Comparison of ENCODE assay signal across 21 cellular contexts in genomic region chrX:20046864-20047263, GRCh38. TPM values are rescaled to one million over a fixed set of nuclear protein-coding genes. Genes with fewer than 3 reads are reported as not detected.
DNase-seq lines count a peak whose midpoint lies in the region; ATAC-seq and TF ChIP-seq lines count a peak whose summit lies in the region.
"Had no signal": no experiment of that assay in that cellular context is flagged by ENCODE, and none has a peak within 500 bp of the region (broad histone marks: within the 10 kb centered on the region; RNA-seq: fewer than 3 reads in every experiment).

No MANE protein-coding gene starts in this region.

- no peak overlapping the region for H3K27ac Mint-ChIP-seq in natural killer cell treated with Interleukin-12 subunit alpha and Interleukin-12 subunit beta and Interleukin-15 and Interleukin-18, amount 100 ng/mL, for 72 hours
- H3K27ac Mint-ChIP-seq in natural killer cell = no peak overlapping the region
- H3K27ac Mint-ChIP-seq: CD4-positive, CD25-positive, alpha-beta regulatory T cell had no signal

- no peaks in the 10 kb centered on the region for H3K9me3 ChIP-seq in WERI-Rb-1 (ENCODE audit: severe bottlenecking)
- H3K9me3 ChIP-seq: BLaER1 had no signal

- no peak for TF ChIP-seq CTCF in natural killer cell (IDR thresholded peaks at IDR 0.05)
- TF ChIP-seq CTCF in WERI-Rb-1 (IDR thresholded peaks at IDR 0.05; ENCODE audit: low read depth, low read length) = no peak
- no peak for TF ChIP-seq CTCF in foreskin keratinocyte (conservative IDR thresholded peaks at IDR 0.05)

- H3K4me1 ChIP-seq in foreskin keratinocyte = peaks cover 4% of the 10 kb centered on the region
- H3K4me1 ChIP-seq: BLaER1 had no signal

- no peaks in the 10 kb centered on the region for H3K36me3 ChIP-seq in WERI-Rb-1
- H3K36me3 ChIP-seq: BLaER1 had no signal

- H3K36me3 Mint-ChIP-seq in natural killer cell treated with Interleukin-12 subunit alpha and Interleukin-12 subunit beta and Interleukin-15 and Interleukin-18, amount 100 ng/mL, for 72 hours = no peaks in the 10 kb centered on the region
- no peaks in the 10 kb centered on the region for H3K36me3 Mint-ChIP-seq in natural killer cell
- H3K36me3 Mint-ChIP-seq: CD4-positive, CD25-positive, alpha-beta regulatory T cell had no signal

- peaks cover 0 to 3% of the 10 kb centered on the region in 2 donors for H3K4me1 Mint-ChIP-seq in natural killer cell treated with Interleukin-12 subunit alpha and Interleukin-12 subunit beta and Interleukin-15 and Interleukin-18, amount 100 ng/mL, for 72 hours (ENCODE audit: low read depth in 2 of 2)
- H3K4me1 Mint-ChIP-seq in natural killer cell = no peaks in the 10 kb centered on the region
- H3K4me1 Mint-ChIP-seq: CD4-positive, CD25-positive, alpha-beta regulatory T cell; IgD-negative memory B cell had no signal

- H3K27me3 ChIP-seq in WERI-Rb-1 (ENCODE audit: insufficient read depth, low read depth, severe bottlenecking) (peaks cover 13% of the 10 kb centered on the region), foreskin keratinocyte (no peaks in the 10 kb centered on the region)
- H3K27me3 ChIP-seq: BLaER1 had no signal

- H3K9me3 Mint-ChIP-seq in natural killer cell treated with Interleukin-12 subunit alpha and Interleukin-12 subunit beta and Interleukin-15 and Interleukin-18, amount 100 ng/mL, for 72 hours = no peaks in the 10 kb centered on the region
- H3K9me3 Mint-ChIP-seq in natural killer cell = no peaks in the 10 kb centered on the region
- H3K9me3 Mint-ChIP-seq: CD4-positive, CD25-positive, alpha-beta regulatory T cell; IgD-negative memory B cell had no signal

- H3K27me3 Mint-ChIP-seq in natural killer cell treated with Interleukin-12 subunit alpha and Interleukin-12 subunit beta and Interleukin-15 and Interleukin-18, amount 100 ng/mL, for 72 hours = peaks cover 0 to 3% of the 10 kb centered on the region in 2 donors
- no peaks in the 10 kb centered on the region for H3K27me3 Mint-ChIP-seq in natural killer cell (ENCODE audit: low read depth in 2 of 2)
- H3K27me3 Mint-ChIP-seq: CD4-positive, CD25-positive, alpha-beta regulatory T cell; IgD-negative memory B cell had no signal

- H3K27ac ChIP-seq in WERI-Rb-1 = no peak overlapping the region
- H3K27ac ChIP-seq in foreskin keratinocyte = no peak overlapping the region
- H3K27ac ChIP-seq: BLaER1, KMS-11 had no signal

- no peak for ATAC-seq in natural killer cell treated with Interleukin-12 subunit alpha and Interleukin-12 subunit beta and Interleukin-15 and Interleukin-18, amount 100 ng/mL, for 72 hours
- ATAC-seq in natural killer cell = no peak
- ATAC-seq in foreskin keratinocyte = peak; percentile 71
- no peak for ATAC-seq in GM18502 (IDR thresholded peaks at IDR 0.05; ENCODE audit: poor library complexity, unreplicated experiment)
- ATAC-seq: Panc1 had no signal

- H3K4me3 ChIP-seq in WERI-Rb-1 (ENCODE audit: low read depth, low read length) = no peak overlapping the region
- H3K4me3 ChIP-seq: BLaER1 had no signal

- DNase-seq in natural killer cell treated with Interleukin-12 subunit alpha and Interleukin-12 subunit beta and Interleukin-15 and Interleukin-18, amount 100 ng/mL, for 72 hours (ENCODE audit: low spot score) = peak; percentile 18
- DNase-seq in natural killer cell = no peak
- DNase-seq in WERI-Rb-1 = peak; percentile 11
- DNase-seq in foreskin keratinocyte = peak in 1 of 2 donors; percentile 32
- no peak for DNase-seq in HUDEP-2 (lab: John Stamatoyannopoulos, UW; ENCODE audit: unreplicated experiment in 76 of 76)
- no peak for DNase-seq in NK-92 treated with Interleukin-12 subunit alpha and Interleukin-12 subunit beta, amount 100 ng/mL, for 24 hours (lab: John Stamatoyannopoulos, UW)
- DNase-seq: CD4-positive, CD25-positive, alpha-beta regulatory T cell; DMS53; NCI-H1092; NCI-H1417 treated with DMSO at 0.1 percent for 48 hours; NCI-H187 treated with DMSO at 0.1 percent for 48 hours; NCI-H2107; NCI-H226; NCI-H510A; NCI-H69; SHP77 treated with DMSO at 0.1 percent for 48 hours had no signal

- intact Hi-C loops in natural killer cell (cut with micrococcal nuclease) = no loop called here

- H3K4me3 Mint-ChIP-seq in natural killer cell treated with Interleukin-12 subunit alpha and Interleukin-12 subunit beta and Interleukin-15 and Interleukin-18, amount 100 ng/mL, for 72 hours = no peak overlapping the region
- no peak overlapping the region for H3K4me3 Mint-ChIP-seq in natural killer cell
- H3K4me3 Mint-ChIP-seq: CD4-positive, CD25-positive, alpha-beta regulatory T cell; IgD-negative memory B cell had no signal

RNA-seq across cellular contexts. Expression of gene BCLAF3, which starts 56.0 kb away (rescaled TPM):
- total RNA-seq in natural killer cell treated with Interleukin-12 subunit alpha and Interleukin-12 subunit beta and Interleukin-15 and Interleukin-18, amount 100 ng/mL, for 72 hours = 1 to 10 TPM; 7.6 to 9.4 TPM
- total RNA-seq in natural killer cell (10 to 100 TPM; 16.5 to 20.8 (median 20.1) TPM), foreskin keratinocyte (4.1 and 4.3 TPM in 2 replicates)
- polyA plus RNA-seq in foreskin keratinocyte = 1.2 and 1.6 TPM in 2 replicates

Comparison
In these comparisons a context has a peak if more than half of its experiments do, and no peak if none do; other contexts are left out.
1. DNase-seq: peak in natural killer cell treated with Interleukin-12 subunit alpha and Interleukin-12 subunit beta and Interleukin-15 and Interleukin-18, amount 100 ng/mL, for 72 hours (single experiment) and WERI-Rb-1 (single experiment); none in natural killer cell (single experiment), HUDEP-2 (0 of 76) and NK-92 treated with Interleukin-12 subunit alpha and Interleukin-12 subunit beta, amount 100 ng/mL, for 24 hours (single experiment).